Comparison of ENCODE assay signal across 12 cellular contexts in the genomic region with DNA sequence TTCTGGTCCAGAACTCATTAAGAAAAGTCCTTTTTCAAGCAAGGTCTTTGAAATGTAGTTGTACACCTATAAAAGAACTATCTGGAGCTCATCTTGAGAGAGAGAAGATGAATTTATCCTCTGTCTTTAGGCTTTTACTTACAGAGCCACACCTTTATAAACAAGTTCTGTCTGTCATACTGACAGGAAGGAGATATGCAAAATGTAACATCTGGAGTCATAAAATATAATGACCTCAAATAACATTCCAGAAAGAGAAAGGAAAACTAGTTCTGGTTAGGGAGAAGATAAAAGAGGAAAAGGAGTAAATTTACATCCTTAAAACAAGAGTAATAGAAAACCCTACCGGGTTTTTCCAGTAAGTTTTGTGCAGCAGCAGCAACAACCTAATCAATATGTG. TPM values are rescaled to one million over a fixed set of nuclear protein-coding genes. Genes with fewer than 3 reads are reported as not detected.
A peak's percentile ranks its signal among the peaks of the same experiment; 100 is the strongest.
DNase-seq lines count a peak whose midpoint lies in the region; ATAC-seq and TF ChIP-seq lines count a peak whose summit lies in the region.
"Had no signal": no experiment of that assay in that cellular context is flagged by ENCODE, and none has a peak within 500 bp of the region (broad histone marks: within the 10 kb centered on the region; RNA-seq: fewer than 3 reads in every experiment).

No MANE protein-coding gene starts in this region.

- no peaks in the 10 kb centered on the region for H3K36me3 Mint-ChIP-seq in T-helper 1 cell treated with Interleukin-12 subunit alpha and Interleukin-12 subunit beta and Interleukin-4 antibody, amounts not matched to agents 30 μg/mL and 1 μg/mL, for 36 hours (ENCODE audit: low read depth)
- no peaks in the 10 kb centered on the region for H3K36me3 Mint-ChIP-seq in T-cell

- TF ChIP-seq CTCF in fibroblast of lung (conservative IDR thresholded peaks at IDR 0.05 in 1 of 2, IDR thresholded peaks at IDR 0.05 in 1 of 2; ENCODE audit: low read depth in 1 of 2, low read length in 2 of 2) (no peak), sigmoid colon (IDR thresholded peaks at IDR 0.05) (no peak)

- peaks cover 25% of the 10 kb centered on the region for H3K27me3 Mint-ChIP-seq in T-helper 1 cell treated with Interleukin-12 subunit alpha and Interleukin-12 subunit beta and Interleukin-4 antibody, amounts not matched to agents 30 μg/mL and 1 μg/mL, for 36 hours (ENCODE audit: low read depth)
- H3K27me3 Mint-ChIP-seq in T-cell: peaks cover 14 to 34% of the 10 kb centered on the region in 2 donors

- no peak for ATAC-seq in T-cell (replicated peaks in 1 of 4)

- H2AFZ ChIP-seq in fibroblast of lung (ENCODE audit: low read length): no peak overlapping the region

- H3K4me1 ChIP-seq in fibroblast of lung (ENCODE audit: control insufficient read depth, extremely low read depth, insufficient read depth, low read length) (peaks cover 3% of the 10 kb centered on the region), sigmoid colon (peaks cover 0 to 29% (median 9%) of the 10 kb centered on the region in 4 donors)

- no peak for TF ChIP-seq POLR2A in sigmoid colon (IDR thresholded peaks at IDR 0.05)

- DNase-seq in T-helper 1 cell (no peak), T-cell (no peak), fibroblast of lung (ENCODE audit: low read depth in 2 of 2) (no peak), sigmoid colon (no peak), NCI-H345 (lab: John Stamatoyannopoulos, UW) (no peak), NOMO-1 treated with DMSO at 0.1 percent for 48 hours (lab: John Stamatoyannopoulos, UW; ENCODE audit: unreplicated experiment) (no peak)
- DNase-seq in activated CD8-positive, alpha-beta memory T cell treated with anti-CD3 and anti-CD28 coated beads, Interleukin-2, amount 50 U/mL, for 48 hours: no peak
- DNase-seq: activated gamma-delta T cell, NCI-H2029, T-helper 9 cell had no signal

- no peaks in the 10 kb centered on the region for H3K9me3 Mint-ChIP-seq in T-helper 1 cell treated with Interleukin-12 subunit alpha and Interleukin-12 subunit beta and Interleukin-4 antibody, amounts not matched to agents 30 μg/mL and 1 μg/mL, for 36 hours
- H3K9me3 Mint-ChIP-seq in T-cell: no peaks in the 10 kb centered on the region

- H3K27ac Mint-ChIP-seq in T-helper 1 cell treated with Interleukin-12 subunit alpha and Interleukin-12 subunit beta and Interleukin-4 antibody, amounts not matched to agents 30 μg/mL and 1 μg/mL, for 36 hours: no peak overlapping the region
- H3K27ac Mint-ChIP-seq in T-cell: no peak overlapping the region

- H3K36me3 ChIP-seq in fibroblast of lung (ENCODE audit: control insufficient read depth, insufficient read depth, low read length): no peaks in the 10 kb centered on the region
- H3K36me3 ChIP-seq in sigmoid colon: no peaks in the 10 kb centered on the region

- no peaks in the 10 kb centered on the region for H3K79me2 ChIP-seq in fibroblast of lung (ENCODE audit: control insufficient read depth, insufficient read depth, low read length)

- intact Hi-C loops in sigmoid colon (cut with DNase I): loop anchor here (2.0 to 5.0 kb wide), 2 partner anchors 183 to 492 kb away; no protein-coding TSS in a partner anchor

- H3K27ac ChIP-seq in fibroblast of lung (ENCODE audit: insufficient read depth, low read length) (no peak overlapping the region), sigmoid colon (peak overlapping the region; percentile 72 to 82 (median 78))
- H3K27ac ChIP-seq: 22Rv1 had no signal

- H4K20me1 ChIP-seq in fibroblast of lung (ENCODE audit: control insufficient read depth, extremely low read depth, insufficient read depth, low read length): no peaks in the 10 kb centered on the region

- H3K4me1 Mint-ChIP-seq in T-helper 1 cell treated with Interleukin-12 subunit alpha and Interleukin-12 subunit beta and Interleukin-4 antibody, amounts not matched to agents 30 μg/mL and 1 μg/mL, for 36 hours (ENCODE audit: low read depth): peaks cover 10% of the 10 kb centered on the region
- peaks cover 15 to 20% (median 17%) of the 10 kb centered on the region in 3 donors for H3K4me1 Mint-ChIP-seq in T-cell

- peak overlapping the region; percentile 51 for H3K4me3 Mint-ChIP-seq in T-helper 1 cell treated with Interleukin-12 subunit alpha and Interleukin-12 subunit beta and Interleukin-4 antibody, amounts not matched to agents 30 μg/mL and 1 μg/mL, for 36 hours
- H3K4me3 Mint-ChIP-seq in T-cell: peak overlapping the region; percentile 86 to 92 (median 90)

- 11 to 40% methylated on average over 1 of the region's 1 CpG for WGBS in sigmoid colon, 2 donors

- H3K9me3 ChIP-seq in fibroblast of lung (ENCODE audit: control insufficient read depth, insufficient read depth, low read depth, low read length) (no peaks in the 10 kb centered on the region), sigmoid colon (no peaks in the 10 kb centered on the region)

- POLR2A ChIA-PET in T-cell (lab: Charles Lee): no interaction called here

- H3K9ac ChIP-seq in fibroblast of lung (ENCODE audit: insufficient read depth, low read length): no peak overlapping the region

- H3K4me3 ChIP-seq in fibroblast of lung (replicated peaks in 1 of 4; ENCODE audit: control extremely low read depth in 1 of 4, insufficient read depth in 1 of 4, low read depth in 3 of 4, low read length in 4 of 4) (peak overlapping the region in 1 of 4 experiments; percentile 77), sigmoid colon (peak overlapping the region in 3 of 4 donors; percentile 71 to 80 (median 79))

- peaks cover 9% of the 10 kb centered on the region for H3K27me3 ChIP-seq in fibroblast of lung (ENCODE audit: control insufficient read depth, insufficient read depth, low read length)
- H3K27me3 ChIP-seq in sigmoid colon: peaks cover 0 to 11% (median 0%) of the 10 kb centered on the region in 3 donors

- H3K4me2 ChIP-seq in fibroblast of lung (ENCODE audit: extremely low read depth, insufficient read depth, low read length): peak overlapping the region; percentile 19

- TF ChIP-seq EP300 in sigmoid colon (IDR thresholded peaks at IDR 0.05): no peak

- CTCF ChIA-PET in T-cell (lab: Charles Lee): interaction anchor here in 1 of 2 donors (1.0 to 2.2 kb wide), 3 partner anchors 12 to 717 kb away, joined by 3 to 8 read pairs (median 3); no protein-coding TSS in a partner anchor

RNA-seq across cellular contexts. Expression of a gene that starts 1.3 kb away (rescaled TPM):
- total RNA-seq in T-cell (10 to 100 TPM; 47.4 to 99.7 (median 71.3) TPM), fibroblast of lung (9.2 and 19.7 TPM in 2 replicates), sigmoid colon (10 to 100 TPM; 17.2 to 27.3 (median 20.1) TPM)
- polyA plus RNA-seq in fibroblast of lung (6.8 and 22.2 TPM in 2 replicates), sigmoid colon (1 to 10 TPM; 4.2 to 5.2 (median 4.8) TPM)
- 4.1 and 12.9 TPM in 2 replicates for polyA plus RNA-seq in fibroblast of lung (2012)
- polyA minus RNA-seq in fibroblast of lung (ENCODE audit: low replicate concordance): 5.3 and 18.8 TPM in 2 replicates
